ENCODE assay signal across 10 cellular contexts in the genomic region with DNA sequence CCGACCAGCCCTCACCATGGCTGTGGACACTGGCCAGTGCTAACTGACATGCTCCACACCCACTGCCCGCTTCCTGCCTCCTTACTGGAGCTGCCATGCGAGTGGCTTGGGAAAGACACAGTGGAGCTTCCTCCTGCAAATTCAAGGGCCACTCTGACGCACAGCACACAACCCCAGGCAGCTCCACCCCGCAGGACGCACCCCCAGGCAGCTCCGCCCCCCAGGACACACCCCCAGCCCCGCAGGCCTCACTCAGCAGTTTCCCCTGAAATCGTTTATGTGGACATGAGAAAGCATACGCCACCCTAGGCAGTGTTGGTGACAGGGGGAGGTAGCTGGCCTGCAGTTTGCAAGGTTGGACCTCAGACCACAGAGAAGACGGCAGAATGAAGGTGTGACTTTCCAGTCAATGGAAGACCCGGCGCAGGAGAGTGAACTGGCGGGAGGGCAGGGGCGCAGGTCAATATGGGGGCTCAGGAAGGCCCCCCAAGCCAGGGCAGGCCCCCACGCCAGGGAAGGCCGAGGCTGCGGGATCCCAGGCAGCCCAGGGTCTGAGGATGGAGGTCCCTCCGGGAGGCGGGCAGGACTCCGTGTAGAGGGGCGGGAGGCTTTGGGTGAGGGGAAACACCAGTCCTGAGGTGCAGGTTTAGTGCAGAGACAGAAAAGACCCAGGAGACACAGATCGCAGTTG. TPM values are rescaled to one million over a fixed set of nuclear protein-coding genes. Genes with fewer than 3 reads are reported as not detected.
DNase-seq lines count a peak whose midpoint lies in the region; ATAC-seq and TF ChIP-seq lines count a peak whose summit lies in the region.
"Had no signal": no experiment of that assay in that cellular context is flagged by ENCODE, and none has a peak within 500 bp of the region (broad histone marks: within the 10 kb centered on the region; RNA-seq: fewer than 3 reads in every experiment).

No MANE protein-coding gene starts in this region.

- no peak overlapping the region for H3K4me3 ChIP-seq in right lobe of liver

- CTCF ChIA-PET in activated CD4-positive, alpha-beta memory T cell treated with anti-CD3 and anti-CD28 coated beads for 36 hours (lab: Charles Lee) = interaction anchor here (1.7 kb wide), 1 partner anchor 22 kb away, joined by 4 read pairs; no protein-coding TSS in a partner anchor

- H3K27ac Mint-ChIP-seq in activated CD4-positive, alpha-beta memory T cell treated with anti-CD3 and anti-CD28 coated beads for 36 hours = no peak overlapping the region
- H3K27ac Mint-ChIP-seq in mesothelial cell of epicardium = no peak overlapping the region

- DNase-seq in COLO668 (lab: John Stamatoyannopoulos, UW; ENCODE audit: unreplicated experiment) (peak; percentile 19), right lobe of liver (peak in 2 of 3 donors; percentile 70 to 80), mesothelial cell of epicardium (ENCODE audit: low spot score in 2 of 2, unreplicated experiment in 2 of 2) (no peak), NCI-H748 treated with DMSO at 0.1 percent for 48 hours (lab: John Stamatoyannopoulos, UW) (no peak)
- DNase-seq in activated CD4-positive, alpha-beta memory T cell treated with anti-CD3 and anti-CD28 coated beads for 36 hours = peak; percentile 41
- DNase-seq: cerebellar nuclear complex had no signal

- ATAC-seq in GM21786 (IDR thresholded peaks at IDR 0.05; ENCODE audit: unreplicated experiment) (peak; percentile 8), right lobe of liver (peak; percentile 58 to 68 (median 61)), HG03039 (IDR thresholded peaks at IDR 0.05; ENCODE audit: unreplicated experiment) (no peak), HG03097 (IDR thresholded peaks at IDR 0.05; ENCODE audit: low FRiP score, unreplicated experiment) (no peak)

- H3K27me3 ChIP-seq in right lobe of liver = no peaks in the 10 kb centered on the region

- H3K27me3 Mint-ChIP-seq in activated CD4-positive, alpha-beta memory T cell treated with anti-CD3 and anti-CD28 coated beads for 36 hours = no peaks in the 10 kb centered on the region
- H3K27me3 Mint-ChIP-seq in mesothelial cell of epicardium (ENCODE audit: low read depth) = no peaks in the 10 kb centered on the region

- intact Hi-C loops in activated CD4-positive, alpha-beta memory T cell treated with anti-CD3 and anti-CD28 coated beads for 36 hours (cut with micrococcal nuclease) = no loop called here
- intact Hi-C loops in right lobe of liver (cut with DNase I) = no loop called here

- peak; percentile 20 for TF ChIP-seq POLR2A in right lobe of liver (IDR thresholded peaks at IDR 0.05)

- TF ChIP-seq CTCF in right lobe of liver (IDR thresholded peaks at IDR 0.05) (no peak), mesothelial cell of epicardium (IDR thresholded peaks at IDR 0.05; ENCODE audit: unreplicated experiment) (no peak)

- H3K4me1 ChIP-seq in right lobe of liver = no peaks in the 10 kb centered on the region

- H3K27ac ChIP-seq in right lobe of liver = peak overlapping the region in 1 of 3 donors; percentile 28

- H3K36me3 ChIP-seq in right lobe of liver = no peaks in the 10 kb centered on the region

- no peaks in the 10 kb centered on the region for H3K9me3 Mint-ChIP-seq in activated CD4-positive, alpha-beta memory T cell treated with anti-CD3 and anti-CD28 coated beads for 36 hours
- H3K9me3 Mint-ChIP-seq in mesothelial cell of epicardium = no peaks in the 10 kb centered on the region

- peaks cover 6% of the 10 kb centered on the region for H3K36me3 Mint-ChIP-seq in activated CD4-positive, alpha-beta memory T cell treated with anti-CD3 and anti-CD28 coated beads for 36 hours
- peaks cover 2% of the 10 kb centered on the region for H3K36me3 Mint-ChIP-seq in mesothelial cell of epicardium

- H3K4me3 Mint-ChIP-seq in activated CD4-positive, alpha-beta memory T cell treated with anti-CD3 and anti-CD28 coated beads for 36 hours = no peak overlapping the region
- no peak overlapping the region for H3K4me3 Mint-ChIP-seq in mesothelial cell of epicardium

- no peaks in the 10 kb centered on the region for H3K9me3 ChIP-seq in right lobe of liver

- WGBS in right lobe of liver (ENCODE audit: insufficient coverage, low coverage, low lambda C conversion rate, missing lambda C conversion rate) = 59% methylated on average over 13 of the region's 23 CpGs

- H3K4me1 Mint-ChIP-seq in activated CD4-positive, alpha-beta memory T cell treated with anti-CD3 and anti-CD28 coated beads for 36 hours (ENCODE audit: low read depth) = peaks cover 34% of the 10 kb centered on the region
- H3K4me1 Mint-ChIP-seq in mesothelial cell of epicardium = peaks cover 9% of the 10 kb centered on the region

- POLR2A ChIA-PET in activated CD4-positive, alpha-beta memory T cell treated with anti-CD3 and anti-CD28 coated beads for 36 hours (lab: Charles Lee) = no interaction called here

RNA-seq across cellular contexts. Expression of gene LPCAT1, which starts 21.6 kb away (rescaled TPM):
- total RNA-seq in activated CD4-positive, alpha-beta memory T cell treated with anti-CD3 and anti-CD28 coated beads for 36 hours = 10 to 100 TPM; 48.4 to 51.4 TPM
- total RNA-seq in right lobe of liver (10 to 100 TPM in 3 of 6 experiments, 1 to 10 TPM in 3; 6.9 to 38.6 (median 13.1) TPM), mesothelial cell of epicardium (73.9 to 76.8 TPM (median 74.8 TPM) in 3 replicates)

RNA-seq across cellular contexts. Expression of gene SLC6A3, which starts 57.0 kb away (rescaled TPM):
- not detected for total RNA-seq in activated CD4-positive, alpha-beta memory T cell treated with anti-CD3 and anti-CD28 coated beads for 36 hours
- total RNA-seq in right lobe of liver = not detected
- total RNA-seq in mesothelial cell of epicardium = 0.04 to 0.07 TPM in 2 of 3 replicates, not detected in the other
- total RNA-seq: lower leg skin had no signal

Comparison
In these comparisons a context has a peak if more than half of its experiments do, and no peak if none do; other contexts are left out.
1. DNase-seq: peak in COLO668 (single experiment), activated CD4-positive, alpha-beta memory T cell treated with anti-CD3 and anti-CD28 coated beads for 36 hours (single experiment) and right lobe of liver (2 of 3); none in mesothelial cell of epicardium (0 of 2) and NCI-H748 treated with DMSO at 0.1 percent for 48 hours (single experiment).
2. ATAC-seq: peak in GM21786 (single experiment) and right lobe of liver (4 of 4); none in HG03039 (single experiment) and HG03097 (single experiment).